16 cellular contexts compared by ENCODE assay signal in genomic region chr2:43074052-43074451, GRCh38.
A peak's percentile ranks its signal among the peaks of the same experiment; 100 is the strongest.
DNase-seq lines count a peak whose midpoint lies in the region; ATAC-seq, FAIRE-seq and TF ChIP-seq lines count a peak whose summit lies in the region.
"Had no signal": no experiment of that assay in that cellular context is flagged by ENCODE, and none has a peak within 500 bp of the region (broad histone marks: within the 10 kb centered on the region; RNA-seq: fewer than 3 reads in every experiment).

No MANE protein-coding gene starts in this region.

- FAIRE-seq in HTR-8/SVneo (lab: Jason Lieb, UNC) = peak; percentile 13
- no peak for FAIRE-seq in bronchial epithelial cell (lab: Jason Lieb, UNC)
- FAIRE-seq: H1 had no signal

- TF ChIP-seq CTCF in bronchial epithelial cell (IDR thresholded peaks at IDR 0.05; ENCODE audit: insufficient read depth, low read length, severe bottlenecking) (no peak), lung (IDR thresholded peaks at IDR 0.05; ENCODE audit: control extremely low read depth, extremely low read depth) (no peak), stomach (IDR thresholded peaks at IDR 0.05) (no peak)

- H3K36me3 Mint-ChIP-seq in stimulated activated naive B cell treated with anti-CD40 and anti-IgM and Interleukin-4, amounts not matched to agents 10 μg/mL and 1 μg/mL and 100 μg/mL, for 72 hours = no peaks in the 10 kb centered on the region

- H3K9me3 ChIP-seq in lung (ENCODE audit: control insufficient read depth in 2 of 2, insufficient read depth in 1 of 2, low read length in 1 of 2) = no peaks in the 10 kb centered on the region
- H3K9me3 ChIP-seq in stomach = no peaks in the 10 kb centered on the region
- H3K9me3 ChIP-seq: BLaER1 had no signal

- H3K36me3 ChIP-seq in bronchial epithelial cell (ENCODE audit: control insufficient read depth, insufficient read depth, low read length) (no peaks in the 10 kb centered on the region), lung (ENCODE audit: control insufficient read depth in 2 of 2, insufficient read depth in 2 of 2, low read length in 2 of 2) (no peaks in the 10 kb centered on the region), stomach (no peaks in the 10 kb centered on the region)
- H3K36me3 ChIP-seq: BLaER1 had no signal

- H3K9me3 Mint-ChIP-seq in stimulated activated naive B cell treated with anti-CD40 and anti-IgM and Interleukin-4, amounts not matched to agents 10 μg/mL and 1 μg/mL and 100 μg/mL, for 72 hours = no peaks in the 10 kb centered on the region
- H3K9me3 Mint-ChIP-seq: naive thymus-derived CD8-positive, alpha-beta T cell had no signal

- no peak overlapping the region for H3K4me3 Mint-ChIP-seq in stimulated activated naive B cell treated with anti-CD40 and anti-IgM and Interleukin-4, amounts not matched to agents 10 μg/mL and 1 μg/mL and 100 μg/mL, for 72 hours

- no peak for TF ChIP-seq EP300 in stomach (IDR thresholded peaks at IDR 0.05)

- peaks cover 4 to 35% of the 10 kb centered on the region in 2 donors for H3K4me1 ChIP-seq in lung (ENCODE audit: control insufficient read depth in 2 of 2, insufficient read depth in 2 of 2, low read length in 2 of 2)
- peaks cover 24 to 63% (median 39%) of the 10 kb centered on the region in 4 donors for H3K4me1 ChIP-seq in stomach

- 98% methylated on average over 2 of the region's 2 CpGs for WGBS in lung, 2 donors
- WGBS in stomach, 5 donors = 96 to 100% (median 98%) methylated on average over 2 of the region's 2 CpGs

- no peaks in the 10 kb centered on the region for H3K27me3 Mint-ChIP-seq in stimulated activated naive B cell treated with anti-CD40 and anti-IgM and Interleukin-4, amounts not matched to agents 10 μg/mL and 1 μg/mL and 100 μg/mL, for 72 hours
- H3K27me3 Mint-ChIP-seq: naive thymus-derived CD8-positive, alpha-beta T cell had no signal

- no peak for ATAC-seq in lung (ENCODE audit: insufficient read depth, low FRiP score)
- ATAC-seq in GM18502 (IDR thresholded peaks at IDR 0.05; ENCODE audit: poor library complexity, unreplicated experiment) = no peak
- ATAC-seq in GM19467 (IDR thresholded peaks at IDR 0.05; ENCODE audit: unreplicated experiment) = no peak
- no peak for ATAC-seq in stimulated activated naive B cell treated with anti-CD40 and anti-IgM and Interleukin-4, amounts not matched to agents 10 μg/mL and 1 μg/mL and 100 μg/mL, for 72 hours (replicated peaks)
- ATAC-seq: naive thymus-derived CD8-positive, alpha-beta T cell had no signal

- H3K27ac ChIP-seq in lung (ENCODE audit: low read depth in 1 of 2, low read length in 1 of 2) (peak overlapping the region; percentile 47 to 93), stomach (peak overlapping the region; percentile 13 to 87 (median 82))
- H3K27ac ChIP-seq: BLaER1 had no signal

- no peak for TF ChIP-seq POLR2A in stomach (IDR thresholded peaks at IDR 0.05)

- intact Hi-C loops in stomach (cut with DNase I; ENCODE audit: low total_unique reads) = no loop called here

- no peak overlapping the region for H3K27ac Mint-ChIP-seq in stimulated activated naive B cell treated with anti-CD40 and anti-IgM and Interleukin-4, amounts not matched to agents 10 μg/mL and 1 μg/mL and 100 μg/mL, for 72 hours

- DNase-seq in HTR-8/SVneo (ENCODE audit: insufficient read length, low spot score) (no peak), bronchial epithelial cell (ENCODE audit: low read depth) (peak; percentile 21), lung (ENCODE audit: low spot score) (no peak), stomach (no peak), medulla oblongata (ENCODE audit: extremely low spot score) (no peak)
- no peak for DNase-seq in stimulated activated naive B cell treated with anti-CD40 and anti-IgM and Interleukin-4, amounts not matched to agents 10 μg/mL and 1 μg/mL and 100 μg/mL, for 72 hours
- DNase-seq: activated CD4-positive, alpha-beta T cell treated with anti-CD3 and anti-CD28 coated beads, Interleukin-2, amount 50 U/mL, for 4 hours; activated effector memory CD4-positive, alpha-beta T cell treated with Interleukin-2 at 50 U/mL for 16 hours; caudate nucleus; MM.1S; NCI-H2227 treated with DMSO at 0.1 percent for 48 hours had no signal

- peaks cover 3 to 9% of the 10 kb centered on the region in 2 donors for H3K4me1 Mint-ChIP-seq in stimulated activated naive B cell treated with anti-CD40 and anti-IgM and Interleukin-4, amounts not matched to agents 10 μg/mL and 1 μg/mL and 100 μg/mL, for 72 hours

- H3K4me3 ChIP-seq in bronchial epithelial cell (ENCODE audit: low read depth, low read length) (no peak overlapping the region), lung (no peak overlapping the region), stomach (no peak overlapping the region)
- H3K4me3 ChIP-seq: BLaER1 had no signal

- H3K27me3 ChIP-seq in bronchial epithelial cell (ENCODE audit: control insufficient read depth, insufficient read depth, low read length) (no peaks in the 10 kb centered on the region), lung (ENCODE audit: control insufficient read depth, insufficient read depth) (no peaks in the 10 kb centered on the region), stomach (no peaks in the 10 kb centered on the region)
- H3K27me3 ChIP-seq: BLaER1 had no signal
